Comparison of ENCODE assay signal across 1 cellular context in the genomic region with DNA sequence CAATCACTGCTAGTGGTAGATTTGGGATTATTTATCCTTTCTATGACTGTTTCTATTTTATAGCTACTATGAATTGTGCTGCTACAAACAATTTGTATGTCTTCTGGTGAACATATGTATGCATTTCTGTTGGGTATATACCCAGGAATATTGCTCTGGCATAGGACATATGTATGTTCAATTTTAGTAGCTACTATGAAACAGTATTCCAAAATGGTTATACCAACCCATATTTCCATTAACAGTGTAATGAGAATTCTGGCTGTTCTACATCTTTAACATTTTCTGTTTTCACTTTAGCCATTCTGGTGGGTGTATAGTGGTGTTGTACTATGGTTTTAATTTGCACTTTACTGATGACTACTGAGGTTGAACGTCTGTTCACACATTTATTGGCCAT.
TF ChIP-seq lines count a peak whose summit lies in the region.

No MANE protein-coding gene starts in this region.

TF ChIP-seq in IMR-90, 13 proteins besides CTCF, POLR2A, EP300 and RAD21:
- TF ChIP-seq SMC3 (IDR thresholded peaks at IDR 0.05; ENCODE audit: low read depth, low read length), result no peak
- TF ChIP-seq, protein P1, sequence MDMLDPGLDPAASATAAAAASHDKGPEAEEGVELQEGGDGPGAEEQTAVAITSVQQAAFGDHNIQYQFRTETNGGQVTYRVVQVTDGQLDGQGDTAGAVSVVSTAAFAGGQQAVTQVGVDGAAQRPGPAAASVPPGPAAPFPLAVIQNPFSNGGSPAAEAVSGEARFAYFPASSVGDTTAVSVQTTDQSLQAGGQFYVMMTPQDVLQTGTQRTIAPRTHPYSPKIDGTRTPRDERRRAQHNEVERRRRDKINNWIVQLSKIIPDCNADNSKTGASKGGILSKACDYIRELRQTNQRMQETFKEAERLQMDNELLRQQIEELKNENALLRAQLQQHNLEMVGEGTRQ (IDR thresholded peaks at IDR 0.05; ENCODE audit: low read depth, low read length), result no peak
